ENCODE assay signal across 19 cellular contexts in the genomic region with DNA sequence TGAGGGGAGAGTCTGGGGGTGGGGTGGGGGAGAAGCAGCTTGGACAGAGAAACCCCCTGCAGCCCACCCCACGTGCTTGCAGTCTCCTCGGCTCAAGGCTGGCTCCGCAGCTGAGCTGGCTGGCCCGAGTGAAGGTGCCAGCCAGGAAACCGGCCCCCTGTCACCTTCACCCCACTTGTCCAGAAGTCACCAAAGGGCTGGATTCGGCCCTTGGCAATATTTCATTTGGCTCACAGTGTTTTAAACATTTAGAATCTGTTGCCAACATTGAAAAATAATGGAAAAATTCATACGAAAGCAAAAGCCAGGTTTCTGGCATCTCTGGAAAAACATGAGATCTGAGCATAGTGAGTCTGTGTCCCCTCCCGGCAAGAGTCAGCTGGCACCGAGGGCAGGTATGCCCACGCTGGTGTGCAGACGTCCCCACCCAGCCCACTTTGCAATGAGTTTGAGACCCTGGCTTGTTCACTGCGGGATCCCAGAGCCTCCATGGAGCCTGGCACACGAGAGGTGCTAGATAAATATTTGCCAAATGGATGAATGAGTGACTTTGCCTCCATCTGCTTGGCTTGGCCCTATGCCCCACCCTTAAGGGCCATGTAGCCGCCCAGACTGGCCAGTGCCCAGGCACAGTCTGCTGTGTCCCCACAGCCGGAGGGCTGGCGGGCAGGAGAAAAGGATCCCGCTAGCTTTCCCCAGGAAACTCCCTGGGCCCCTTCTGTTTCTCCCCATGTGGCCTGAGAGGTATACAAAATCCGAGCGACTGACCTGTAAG. TPM values are rescaled to one million over a fixed set of nuclear protein-coding genes. Genes with fewer than 3 reads are reported as not detected.
DNase-seq lines count a peak whose midpoint lies in the region; FAIRE-seq and TF ChIP-seq lines count a peak whose summit lies in the region.
"Had no signal": no experiment of that assay in that cellular context is flagged by ENCODE, and none has a peak within 500 bp of the region (broad histone marks: within the 10 kb centered on the region; RNA-seq: fewer than 3 reads in every experiment).

No MANE protein-coding gene starts in this region.

- H3K27me3 ChIP-seq in MG63, result no peaks in the 10 kb centered on the region
- H3K27me3 ChIP-seq in stomach, result no peaks in the 10 kb centered on the region
- H3K27me3 ChIP-seq: breast epithelium, right atrium auricular region had no signal

- intact Hi-C loops in kidney (cut with DNase I) (no loop called here), stomach (cut with DNase I; ENCODE audit: low total_unique reads) (no loop called here), posterior vena cava (cut with DNase I) (no loop called here)

- H3K9ac ChIP-seq in kidney (ENCODE audit: low read length in 2 of 2), result no peak overlapping the region

- no peak for TF ChIP-seq EP300 in stomach (IDR thresholded peaks at IDR 0.05)

- H3K4me1 ChIP-seq in kidney (ENCODE audit: control insufficient read depth in 1 of 2, insufficient read depth in 1 of 2, low read depth in 1 of 2, low read length in 2 of 2) (no peaks in the 10 kb centered on the region), stomach (peaks cover 11 to 30% (median 22%) of the 10 kb centered on the region in 4 donors)
- H3K4me1 ChIP-seq: breast epithelium, right atrium auricular region had no signal

- WGBS in stomach, 5 donors, result 27 to 64% (median 33%) methylated on average over 16 to 19 of the region's 19 CpGs

- H3K4me3 ChIP-seq in MG63, result no peak overlapping the region
- H3K4me3 ChIP-seq in kidney (ENCODE audit: low read length in 2 of 2), result peak overlapping the region; percentile 6 to 46
- no peak overlapping the region for H3K4me3 ChIP-seq in stomach
- H3K4me3 ChIP-seq: breast epithelium, right atrium auricular region had no signal

- H3K27ac ChIP-seq in kidney (ENCODE audit: low read depth in 2 of 2, low read length in 2 of 2), result no peak overlapping the region
- peak overlapping the region; percentile 64 to 87 (median 66) for H3K27ac ChIP-seq in stomach
- H3K27ac ChIP-seq: breast epithelium, right atrium auricular region, RWPE1 had no signal

- H3K36me3 ChIP-seq in MG63 (no peaks in the 10 kb centered on the region), kidney (ENCODE audit: control insufficient read depth in 1 of 2, insufficient read depth in 2 of 2, low read length in 2 of 2) (no peaks in the 10 kb centered on the region), stomach (peaks cover 0 to 23% (median 16%) of the 10 kb centered on the region in 4 donors)
- H3K36me3 ChIP-seq: breast epithelium, right atrium auricular region had no signal

- DNase-seq in MG63, result peak; percentile 80
- peak; percentile 44 for DNase-seq in NCI-H774 (lab: John Stamatoyannopoulos, UW)
- no peak for DNase-seq in kidney
- peak; percentile 90 for DNase-seq in stomach
- DNase-seq in posterior vena cava (ENCODE audit: low spot score), result no peak
- DNase-seq in islet precursor cell, result no peak
- no peak for DNase-seq in NCI-H187 (lab: John Stamatoyannopoulos, UW)
- DNase-seq: activated naive CD4-positive, alpha-beta T cell treated with anti-CD3 and anti-CD28 coated beads, Interleukin-2, amount 50 U/mL, for 16 hours; activated T-cell treated with anti-CD3 and anti-CD28 coated beads for 4 hours; immature natural killer cell; IMR-90; NCI-H2107; NK-92 treated with Interleukin-12 subunit alpha and Interleukin-12 subunit beta, amount 100 ng/mL, for 24 hours had no signal

- no peak for TF ChIP-seq POLR2A in stomach (IDR thresholded peaks at IDR 0.05)

- no peak for TF ChIP-seq CTCF in kidney (IDR thresholded peaks at IDR 0.05; ENCODE audit: borderline replicate concordance, extremely low read depth, insufficient read depth)
- TF ChIP-seq CTCF in stomach (IDR thresholded peaks at IDR 0.05), result no peak

- FAIRE-seq in kidney (lab: Jason Lieb, UNC), result no peak
- FAIRE-seq: H54 had no signal

- no peaks in the 10 kb centered on the region for H3K9me3 ChIP-seq in MG63
- no peaks in the 10 kb centered on the region for H3K9me3 ChIP-seq in kidney (ENCODE audit: control insufficient read depth in 1 of 2, low read length in 2 of 2)
- no peaks in the 10 kb centered on the region for H3K9me3 ChIP-seq in stomach
- H3K9me3 ChIP-seq: breast epithelium, right atrium auricular region had no signal

RNA-seq across cellular contexts. Expression of a gene that starts 18.2 kb away (rescaled TPM):
- not detected in 2 replicates for total RNA-seq in MG63 (2014; rRNA removed; shearing (Covaris generic); ENCODE audit: low replicate concordance)
- total RNA-seq in kidney (1.3 TPM), stomach (1 to 10 TPM in 1 of 5 donors, under 1 TPM in 2, not detected in 2; 0.58 to 7.1 (median 0.92) TPM), posterior vena cava (1 to 10 TPM in 1 of 2 donors, under 1 TPM in 1; 0.28 to 1.0 TPM)
- polyA plus RNA-seq in kidney (ENCODE audit: insufficient read depth, low read depth, low replicate concordance) (0.80 TPM), stomach (1 to 10 TPM in 2 of 3 donors, under 1 TPM in 1; 0.95 to 3.1 (median 2.3) TPM)
- total RNA-seq: IMR-90 had no signal
- polyA plus RNA-seq: BJ, immature natural killer cell, IMR-90 had no signal

RNA-seq across cellular contexts. Expression of a gene that starts 23.2 kb away (rescaled TPM):
- total RNA-seq in MG63 (2014; rRNA removed; shearing (Covaris generic); ENCODE audit: low replicate concordance), result not detected in 2 replicates
- not detected for total RNA-seq in kidney
- not detected for polyA plus RNA-seq in kidney (ENCODE audit: insufficient read depth, low read depth, low replicate concordance)
- total RNA-seq in stomach, result not detected
- polyA plus RNA-seq in stomach, result 10 to 100 TPM in 2 of 3 donors, 1 to 10 TPM in 1; 7.0 to 18.5 (median 10.2) TPM
- total RNA-seq in posterior vena cava, result 1 to 10 TPM in 1 of 2 donors, not detected in 1; 2.0 TPM
- total RNA-seq: breast epithelium, IMR-90, mesothelial cell of epicardium, right atrium auricular region had no signal
- polyA plus RNA-seq: BJ, IMR-90 had no signal

RNA-seq across cellular contexts. Expression of a gene that starts 48.6 kb away (rescaled TPM):
- total RNA-seq in MG63 (2014; rRNA removed; shearing (Covaris generic); ENCODE audit: low replicate concordance), result 0.33 TPM in 1 of 2 replicates, not detected in the other
- total RNA-seq in kidney, result 1.5 TPM
- 8.1 TPM for polyA plus RNA-seq in kidney (ENCODE audit: insufficient read depth, low read depth, low replicate concordance)
- total RNA-seq in stomach, result 1 to 10 TPM in 4 of 5 donors, not detected in 1; 2.8 to 6.2 (median 5.3) TPM
- polyA plus RNA-seq in stomach, result 1 to 10 TPM in 2 of 3 donors, not detected in 1; 1.3 to 2.2 TPM
- under 1 TPM; 0.69 to 0.71 TPM for total RNA-seq in posterior vena cava

RNA-seq across cellular contexts. Expression of a gene that starts 57.7 kb away (rescaled TPM):
- not detected in 2 replicates for total RNA-seq in MG63 (2014; rRNA removed; shearing (Covaris generic); ENCODE audit: low replicate concordance)
- 3,016 TPM for total RNA-seq in kidney
- polyA plus RNA-seq in kidney (ENCODE audit: insufficient read depth, low read depth, low replicate concordance), result not detected
- total RNA-seq in stomach, result under 1 TPM in 4 of 5 donors, not detected in 1; under 0.01 TPM
- polyA plus RNA-seq in stomach, result not detected
- total RNA-seq in posterior vena cava, result 1,000 to 10,000 TPM; 4,532 to 5,081 TPM
- total RNA-seq: right atrium auricular region had no signal
- polyA plus RNA-seq: BJ, immature natural killer cell, IMR-90 had no signal

RNA-seq across cellular contexts. Expression of a gene that starts 59.1 kb away (rescaled TPM):
- total RNA-seq in MG63 (2014; rRNA removed; shearing (Covaris generic); ENCODE audit: low replicate concordance), result not detected in 2 replicates
- total RNA-seq in kidney (18,412 TPM), stomach (under 1 TPM; under 0.01 TPM), posterior vena cava (over 10,000 TPM; 46,106 to 62,268 TPM)
- polyA plus RNA-seq in kidney (ENCODE audit: insufficient read depth, low read depth, low replicate concordance) (not detected), stomach (not detected)
- total RNA-seq: right atrium auricular region had no signal
- polyA plus RNA-seq: BJ, IMR-90 had no signal

Comparison
In these comparisons a context has a peak if more than half of its experiments do, and no peak if none do; other contexts are left out.
1. DNase-seq: peak in MG63 (single experiment), NCI-H774 (single experiment) and stomach (single experiment); none in kidney (single experiment), posterior vena cava (single experiment), islet precursor cell (single experiment) and NCI-H187 (0 of 2).
2. H3K4me3 ChIP-seq: peak in kidney (2 of 2); none in MG63 (single experiment) and stomach (0 of 4).
3. H3K27ac ChIP-seq: peak in stomach (5 of 5); none in kidney (0 of 2).